Comparison of ENCODE assay signal across 8 cellular contexts in genomic region chr12:104456417-104456949, GRCh38. TPM values are rescaled to one million over a fixed set of nuclear protein-coding genes. Genes with fewer than 3 reads are reported as not detected.
DNase-seq lines count a peak whose midpoint lies in the region; ATAC-seq, FAIRE-seq and TF ChIP-seq lines count a peak whose summit lies in the region.

Gene CHST11, plus strand, starts transcription at chr12:104456948.

- H3K4me3 Mint-ChIP-seq in activated CD4-positive, alpha-beta memory T cell treated with anti-CD3 and anti-CD28 coated beads for 36 hours = peak within 1 kb of the TSS; percentile 99

- ATAC-seq in HG03439 (IDR thresholded peaks at IDR 0.05; ENCODE audit: unreplicated experiment) (peak; percentile 67), right lobe of liver (peak; percentile 87 to 89 (median 88))

- H3K4me1 ChIP-seq in duodenal mucosa (ENCODE audit: control insufficient read depth in 1 of 2, insufficient read depth in 2 of 2, low read length in 2 of 2) = peaks cover 8 to 18% of the 10 kb centered on the region in 2 donors
- H3K4me1 ChIP-seq in right lobe of liver = peaks cover 0 to 11% (median 0%) of the 10 kb centered on the region in 4 donors

- H3K4me1 Mint-ChIP-seq in activated CD4-positive, alpha-beta memory T cell treated with anti-CD3 and anti-CD28 coated beads for 36 hours (ENCODE audit: low read depth) = peaks cover 29% of the 10 kb centered on the region

- peaks cover 14% of the 10 kb centered on the region for H3K36me3 Mint-ChIP-seq in activated CD4-positive, alpha-beta memory T cell treated with anti-CD3 and anti-CD28 coated beads for 36 hours

- 0% methylated on average over 26 of the region's 47 CpGs for WGBS in right lobe of liver (ENCODE audit: insufficient coverage, low coverage, low lambda C conversion rate, missing lambda C conversion rate)

- H3K27me3 Mint-ChIP-seq in activated CD4-positive, alpha-beta memory T cell treated with anti-CD3 and anti-CD28 coated beads for 36 hours = no peaks in the 10 kb centered on the region

- peak within 1 kb of the TSS; percentile 70 for H3K27ac ChIP-seq in duodenal mucosa (ENCODE audit: low read depth, low read length)
- peak within 1 kb of the TSS; percentile 36 to 80 (median 59) for H3K27ac ChIP-seq in right lobe of liver

- peak; percentile 86 for DNase-seq in Ammon's horn (ENCODE audit: low spot score)
- DNase-seq in GM19239 (ENCODE audit: insufficient read length, low spot score) = peak; percentile 85
- DNase-seq in NCI-H774 (lab: John Stamatoyannopoulos, UW) = peak; percentile 76
- peak; percentile 89 for DNase-seq in activated CD4-positive, alpha-beta memory T cell treated with anti-CD3 and anti-CD28 coated beads for 36 hours
- DNase-seq in right lobe of liver = peak; percentile 67 to 81 (median 79)
- DNase-seq in stimulated activated CD4-positive, alpha-beta T cell treated with anti-CD3 and anti-CD28 coated beads, Interleukin-4, amount 100 ng/mL, for 1 hour = peak; percentile 76

- FAIRE-seq in GM19239 (lab: Jason Lieb, UNC) = peak; percentile 76

- POLR2A ChIA-PET in activated CD4-positive, alpha-beta memory T cell treated with anti-CD3 and anti-CD28 coated beads for 36 hours (lab: Charles Lee) = interaction anchor here (0.7 to 6.0 kb wide), 7 partner anchors 22 to 183 kb away, joined by 3 to 43 read pairs (median 3); no protein-coding TSS in a partner anchor

- TF ChIP-seq POLR2A in right lobe of liver (IDR thresholded peaks at IDR 0.05) = no peak

- H3K9ac ChIP-seq in duodenal mucosa (ENCODE audit: low read depth in 1 of 2, low read length in 2 of 2) = peak within 1 kb of the TSS; percentile 67 to 69

- peak within 1 kb of the TSS; percentile 85 to 88 for H3K4me3 ChIP-seq in duodenal mucosa (ENCODE audit: low read depth in 1 of 2, low read length in 2 of 2)
- peak within 1 kb of the TSS; percentile 54 to 69 (median 61) for H3K4me3 ChIP-seq in right lobe of liver

- H3K9me3 ChIP-seq in duodenal mucosa (ENCODE audit: control insufficient read depth in 1 of 2, low read length in 2 of 2) (no peaks in the 10 kb centered on the region), right lobe of liver (no peaks in the 10 kb centered on the region)

- no peaks in the 10 kb centered on the region for H3K36me3 ChIP-seq in duodenal mucosa (ENCODE audit: control insufficient read depth in 1 of 2, insufficient read depth in 2 of 2, low read length in 2 of 2)
- no peaks in the 10 kb centered on the region for H3K36me3 ChIP-seq in right lobe of liver

- peak within 1 kb of the TSS; percentile 97 for H3K27ac Mint-ChIP-seq in activated CD4-positive, alpha-beta memory T cell treated with anti-CD3 and anti-CD28 coated beads for 36 hours

- intact Hi-C loops in activated CD4-positive, alpha-beta memory T cell treated with anti-CD3 and anti-CD28 coated beads for 36 hours (cut with micrococcal nuclease) = loop anchor here (1.0 to 5.0 kb wide), 5 partner anchors 38 to 501 kb away; partner anchors contain the start of genes EID3 and SLC41A2
- intact Hi-C loops in right lobe of liver (cut with DNase I) = no loop called here

- TF ChIP-seq CTCF in right lobe of liver (IDR thresholded peaks at IDR 0.05) = peak in 1 of 4 donors; percentile 10

- H3K27me3 ChIP-seq in duodenal mucosa (ENCODE audit: control insufficient read depth in 1 of 2, insufficient read depth in 2 of 2, low read length in 2 of 2) (peaks cover 0 to 20% of the 10 kb centered on the region in 2 donors), right lobe of liver (peaks cover 0 to 20% of the 10 kb centered on the region in 2 donors)

- H3K9me3 Mint-ChIP-seq in activated CD4-positive, alpha-beta memory T cell treated with anti-CD3 and anti-CD28 coated beads for 36 hours = no peaks in the 10 kb centered on the region

- CTCF ChIA-PET in activated CD4-positive, alpha-beta memory T cell treated with anti-CD3 and anti-CD28 coated beads for 36 hours (lab: Charles Lee) = interaction anchor here (0.6 to 4.8 kb wide), 20 partner anchors 11 to 532 kb away, joined by 3 to 20 read pairs (median 4); no protein-coding TSS in a partner anchor

RNA-seq across cellular contexts. Expression of gene CHST11, which starts in this region (rescaled TPM):
- total RNA-seq in activated CD4-positive, alpha-beta memory T cell treated with anti-CD3 and anti-CD28 coated beads for 36 hours = 10 to 100 TPM; 58.3 to 59.0 TPM
- 10 to 100 TPM in 1 of 6 experiments, 1 to 10 TPM in 4, under 1 TPM in 1; 0.57 to 10.4 (median 3.5) TPM for total RNA-seq in right lobe of liver

Comparison
In these comparisons a context has a peak if more than half of its experiments do, and no peak if none do; other contexts are left out.
1. Peak in every context shown above with its lines: DNase-seq, ATAC-seq, H3K4me3 ChIP-seq and H3K27ac ChIP-seq.
2. RNA of gene CHST11 (total RNA-seq): 58.3 to 59.0 TPM in activated CD4-positive, alpha-beta memory T cell treated with anti-CD3 and anti-CD28 coated beads for 36 hours; 0.57 to 10.4 TPM in right lobe of liver; every median in the first group is over 4 times any median in the second.